In the genomic region with DNA sequence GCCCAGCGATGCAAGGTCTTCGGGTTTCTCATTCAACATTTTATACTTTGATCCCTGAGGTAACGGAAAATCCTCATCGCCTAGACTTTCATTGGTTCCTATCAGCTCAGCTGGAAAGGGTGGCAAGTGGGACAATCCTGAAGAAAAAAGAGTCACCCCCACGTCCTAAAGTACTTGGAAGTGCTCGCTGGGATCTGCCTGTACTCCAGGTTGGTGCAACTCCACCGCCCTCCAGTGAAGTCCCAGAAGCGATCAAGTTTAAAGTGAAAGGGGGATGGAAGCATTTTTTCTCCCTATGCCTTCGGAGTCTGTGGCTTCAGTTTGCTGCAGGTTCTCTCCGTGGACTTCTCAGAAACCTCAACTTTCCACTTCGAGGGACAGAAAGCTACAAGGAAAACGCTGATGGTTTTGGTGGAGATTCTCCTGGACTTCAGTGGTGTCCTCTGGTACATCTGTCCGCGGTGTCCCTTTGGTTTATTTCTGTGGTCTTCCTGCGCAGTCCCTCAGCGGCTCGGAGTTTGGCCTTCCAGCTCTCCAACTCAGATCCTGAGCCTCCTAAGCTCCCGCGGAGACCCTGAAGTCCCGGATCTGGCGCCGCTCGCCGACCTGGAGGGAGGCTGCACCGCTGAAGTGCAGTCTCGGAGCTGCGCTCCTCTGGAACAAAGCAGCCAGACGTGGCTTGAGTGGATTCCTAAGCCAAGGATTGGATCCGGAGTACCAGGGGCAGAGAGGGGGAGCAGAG, we compare ENCODE assay signal across 1 cellular context.
TF ChIP-seq lines count a peak whose summit lies in the region.

No MANE protein-coding gene starts in this region.

TF ChIP-seq in H1, 55 proteins besides CTCF, POLR2A, EP300 and RAD21 (continued from another document):
- TF ChIP-seq SP1 (IDR thresholded peaks at IDR 0.05; ENCODE audit: low read depth, low read length) (peak; percentile 95), EGR1 (IDR thresholded peaks at IDR 0.05; ENCODE audit: borderline replicate concordance, low read depth, low read length) (peak; percentile 67; the same call in 1 of the 2 replicates), CHD1 (IDR thresholded peaks at IDR 0.05; ENCODE audit: low read depth, low read length) (no peak; the same call in 1 of the 2 replicates), EZH2 (IDR thresholded peaks at IDR 0.05; ENCODE audit: low read depth, low read length, severe bottlenecking) (no peak), RNF2 (IDR thresholded peaks at IDR 0.05; ENCODE audit: borderline replicate concordance, low read depth, low read length, missing control alignments, poor library complexity, severe bottlenecking) (peak; percentile 6), CREB1 (IDR thresholded peaks at IDR 0.05) (no peak), TCF12 (IDR thresholded peaks at IDR 0.05; ENCODE audit: low read depth, low read length) (0 out of 2 replicates have a peak, but pooled peaks have one; percentile 52), RFX5 (IDR thresholded peaks at IDR 0.05; ENCODE audit: borderline replicate concordance, low read depth, low read length) (no peak; the same call in 1 of the 2 replicates), GTF2F1 (IDR thresholded peaks at IDR 0.05; ENCODE audit: borderline replicate concordance, low read depth, low read length) (no peak), HDAC2 (IDR thresholded peaks at IDR 0.05; ENCODE audit: borderline replicate concordance in 1 of 2, low read depth in 2 of 2, low read length in 2 of 2) (no peak; a peak in 1 of 4 replicates), SIRT6 (IDR thresholded peaks at IDR 0.05; ENCODE audit: low read length) (no peak), TAF7 (optimal IDR thresholded peaks at IDR 0.05; ENCODE audit: borderline replicate concordance, low read depth, low read length) (no peak), YY1 (IDR thresholded peaks at IDR 0.05; ENCODE audit: low read depth, low read length) (no peak; the same call in 1 of the 2 replicates), TAF1 (IDR thresholded peaks at IDR 0.05; ENCODE audit: low read depth, low read length) (peak; percentile 67)
- TF ChIP-seq, protein P1, sequence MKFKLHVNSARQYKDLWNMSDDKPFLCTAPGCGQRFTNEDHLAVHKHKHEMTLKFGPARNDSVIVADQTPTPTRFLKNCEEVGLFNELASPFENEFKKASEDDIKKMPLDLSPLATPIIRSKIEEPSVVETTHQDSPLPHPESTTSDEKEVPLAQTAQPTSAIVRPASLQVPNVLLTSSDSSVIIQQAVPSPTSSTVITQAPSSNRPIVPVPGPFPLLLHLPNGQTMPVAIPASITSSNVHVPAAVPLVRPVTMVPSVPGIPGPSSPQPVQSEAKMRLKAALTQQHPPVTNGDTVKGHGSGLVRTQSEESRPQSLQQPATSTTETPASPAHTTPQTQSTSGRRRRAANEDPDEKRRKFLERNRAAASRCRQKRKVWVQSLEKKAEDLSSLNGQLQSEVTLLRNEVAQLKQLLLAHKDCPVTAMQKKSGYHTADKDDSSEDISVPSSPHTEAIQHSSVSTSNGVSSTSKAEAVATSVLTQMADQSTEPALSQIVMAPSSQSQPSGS (IDR thresholded peaks at IDR 0.05; ENCODE audit: low read length), result no peak
- TF ChIP-seq, protein P2, sequence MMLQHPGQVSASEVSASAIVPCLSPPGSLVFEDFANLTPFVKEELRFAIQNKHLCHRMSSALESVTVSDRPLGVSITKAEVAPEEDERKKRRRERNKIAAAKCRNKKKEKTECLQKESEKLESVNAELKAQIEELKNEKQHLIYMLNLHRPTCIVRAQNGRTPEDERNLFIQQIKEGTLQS (IDR thresholded peaks at IDR 0.05; ENCODE audit: insufficient read depth, low read depth, low read length), result no peak
